3 cellular contexts compared by ENCODE assay signal in the genomic region with DNA sequence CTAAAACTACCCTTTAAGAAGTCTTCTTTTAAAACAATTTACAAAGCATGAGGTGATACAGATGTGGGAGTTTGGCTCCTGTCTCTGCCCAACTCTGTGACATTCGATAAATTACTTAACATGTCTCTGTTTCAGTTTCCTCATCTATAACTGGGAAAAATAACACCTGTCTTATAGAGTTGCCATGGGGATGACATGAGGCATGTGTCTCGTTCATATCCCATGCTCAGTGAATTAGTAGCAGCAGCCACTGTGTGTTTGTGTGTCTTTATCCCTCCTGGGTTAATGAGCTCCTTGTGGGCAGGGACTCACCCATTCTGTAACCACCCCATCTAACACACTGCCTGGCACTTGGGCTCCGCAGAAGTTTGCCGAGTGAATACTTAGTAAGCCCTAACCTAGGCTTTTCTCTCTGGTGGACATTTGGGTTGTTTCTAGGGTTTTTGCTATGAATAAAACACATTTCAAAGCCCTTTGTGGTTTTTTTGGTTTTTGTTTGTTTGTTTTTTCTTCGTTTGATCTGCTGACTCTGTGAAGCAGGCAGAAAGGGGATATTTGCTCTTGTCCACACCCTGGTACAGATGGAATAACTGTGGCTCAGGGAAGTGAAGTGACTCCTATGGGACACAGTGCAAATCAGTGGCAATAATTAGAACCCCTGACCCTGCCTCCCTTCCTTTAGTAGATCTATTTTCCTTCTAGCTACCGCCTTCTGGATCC.
TF ChIP-seq lines count a peak whose summit lies in the region.

No MANE protein-coding gene starts in this region.

TF ChIP-seq in HEK293, 187 proteins besides CTCF, POLR2A, EP300 and RAD21:
- TF ChIP-seq ZNF785 (tag by site-specific recombination; IDR thresholded peaks at IDR 0.05) (no peak), ZNF600 (tag by site-specific recombination; IDR thresholded peaks at IDR 0.05) (no peak), ZSCAN23 (tag by site-specific recombination; IDR thresholded peaks at IDR 0.05) (no peak), ZNF747 (tag by site-specific recombination; IDR thresholded peaks at IDR 0.05) (no peak), ZNF76 (tag by site-specific recombination; IDR thresholded peaks at IDR 0.05; ENCODE audit: borderline replicate concordance, low read depth) (no peak), ZNF354C (tag by site-specific recombination; IDR thresholded peaks at IDR 0.05; ENCODE audit: borderline replicate concordance, low read depth) (no peak), ZNF239 (tag by site-specific recombination; IDR thresholded peaks at IDR 0.05) (no peak), MEIS1 (CRISPR knock-in tag; IDR thresholded peaks at IDR 0.05; ENCODE audit: borderline replicate concordance) (no peak), ZNF133 (tag by site-specific recombination; IDR thresholded peaks at IDR 0.05) (no peak), OSR2 (tag by site-specific recombination; IDR thresholded peaks at IDR 0.05) (0 out of 2 replicates have a peak, but pooled peaks have one; percentile 20)
- TF ChIP-seq, protein P1, sequence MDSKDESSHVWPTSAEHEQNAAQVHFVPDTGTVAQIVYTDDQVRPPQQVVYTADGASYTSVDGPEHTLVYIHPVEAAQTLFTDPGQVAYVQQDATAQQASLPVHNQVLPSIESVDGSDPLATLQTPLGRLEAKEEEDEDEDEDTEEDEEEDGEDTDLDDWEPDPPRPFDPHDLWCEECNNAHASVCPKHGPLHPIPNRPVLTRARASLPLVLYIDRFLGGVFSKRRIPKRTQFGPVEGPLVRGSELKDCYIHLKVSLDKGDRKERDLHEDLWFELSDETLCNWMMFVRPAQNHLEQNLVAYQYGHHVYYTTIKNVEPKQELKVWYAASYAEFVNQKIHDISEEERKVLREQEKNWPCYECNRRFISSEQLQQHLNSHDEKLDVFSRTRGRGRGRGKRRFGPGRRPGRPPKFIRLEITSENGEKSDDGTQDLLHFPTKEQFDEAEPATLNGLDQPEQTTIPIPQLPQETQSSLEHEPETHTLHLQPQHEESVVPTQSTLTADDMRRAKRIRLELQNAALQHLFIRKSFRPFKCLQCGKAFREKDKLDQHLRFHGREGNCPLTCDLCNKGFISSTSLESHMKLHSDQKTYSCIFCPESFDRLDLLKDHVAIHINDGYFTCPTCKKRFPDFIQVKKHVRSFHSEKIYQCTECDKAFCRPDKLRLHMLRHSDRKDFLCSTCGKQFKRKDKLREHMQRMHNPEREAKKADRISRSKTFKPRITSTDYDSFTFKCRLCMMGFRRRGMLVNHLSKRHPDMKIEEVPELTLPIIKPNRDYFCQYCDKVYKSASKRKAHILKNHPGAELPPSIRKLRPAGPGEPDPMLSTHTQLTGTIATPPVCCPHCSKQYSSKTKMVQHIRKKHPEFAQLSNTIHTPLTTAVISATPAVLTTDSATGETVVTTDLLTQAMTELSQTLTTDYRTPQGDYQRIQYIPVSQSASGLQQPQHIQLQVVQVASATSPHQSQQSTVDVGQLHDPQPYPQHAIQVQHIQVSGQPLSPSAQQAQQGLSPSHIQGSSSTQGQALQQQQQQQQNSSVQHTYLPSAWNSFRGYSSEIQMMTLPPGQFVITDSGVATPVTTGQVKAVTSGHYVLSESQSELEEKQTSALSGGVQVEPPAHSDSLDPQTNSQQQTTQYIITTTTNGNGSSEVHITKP (tag by site-specific recombination; IDR thresholded peaks at IDR 0.05): 0 out of 2 replicates have a peak, but pooled peaks have one; percentile 10
TF ChIP-seq in HEK293: peak in this region for 2.

TF ChIP-seq in neural cell, 6 proteins besides CTCF, POLR2A, EP300 and RAD21:
- TF ChIP-seq EZH2 (IDR thresholded peaks at IDR 0.05; ENCODE audit: borderline replicate concordance, insufficient read depth, low read length, poor library complexity, severe bottlenecking) (no peak), SMC3 (conservative IDR thresholded peaks at IDR 0.05; ENCODE audit: poor library complexity) (no peak), MXI1 (conservative IDR thresholded peaks at IDR 0.05; ENCODE audit: poor library complexity, severe bottlenecking) (no peak), TAF1 (IDR thresholded peaks at IDR 0.05; ENCODE audit: low read depth) (no peak), POLR2AphosphoS5 (IDR thresholded peaks at IDR 0.05) (no peak)
- TF ChIP-seq, protein P2, sequence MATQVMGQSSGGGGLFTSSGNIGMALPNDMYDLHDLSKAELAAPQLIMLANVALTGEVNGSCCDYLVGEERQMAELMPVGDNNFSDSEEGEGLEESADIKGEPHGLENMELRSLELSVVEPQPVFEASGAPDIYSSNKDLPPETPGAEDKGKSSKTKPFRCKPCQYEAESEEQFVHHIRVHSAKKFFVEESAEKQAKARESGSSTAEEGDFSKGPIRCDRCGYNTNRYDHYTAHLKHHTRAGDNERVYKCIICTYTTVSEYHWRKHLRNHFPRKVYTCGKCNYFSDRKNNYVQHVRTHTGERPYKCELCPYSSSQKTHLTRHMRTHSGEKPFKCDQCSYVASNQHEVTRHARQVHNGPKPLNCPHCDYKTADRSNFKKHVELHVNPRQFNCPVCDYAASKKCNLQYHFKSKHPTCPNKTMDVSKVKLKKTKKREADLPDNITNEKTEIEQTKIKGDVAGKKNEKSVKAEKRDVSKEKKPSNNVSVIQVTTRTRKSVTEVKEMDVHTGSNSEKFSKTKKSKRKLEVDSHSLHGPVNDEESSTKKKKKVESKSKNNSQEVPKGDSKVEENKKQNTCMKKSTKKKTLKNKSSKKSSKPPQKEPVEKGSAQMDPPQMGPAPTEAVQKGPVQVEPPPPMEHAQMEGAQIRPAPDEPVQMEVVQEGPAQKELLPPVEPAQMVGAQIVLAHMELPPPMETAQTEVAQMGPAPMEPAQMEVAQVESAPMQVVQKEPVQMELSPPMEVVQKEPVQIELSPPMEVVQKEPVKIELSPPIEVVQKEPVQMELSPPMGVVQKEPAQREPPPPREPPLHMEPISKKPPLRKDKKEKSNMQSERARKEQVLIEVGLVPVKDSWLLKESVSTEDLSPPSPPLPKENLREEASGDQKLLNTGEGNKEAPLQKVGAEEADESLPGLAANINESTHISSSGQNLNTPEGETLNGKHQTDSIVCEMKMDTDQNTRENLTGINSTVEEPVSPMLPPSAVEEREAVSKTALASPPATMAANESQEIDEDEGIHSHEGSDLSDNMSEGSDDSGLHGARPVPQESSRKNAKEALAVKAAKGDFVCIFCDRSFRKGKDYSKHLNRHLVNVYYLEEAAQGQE (IDR thresholded peaks at IDR 0.05; ENCODE audit: borderline replicate concordance): no peak

TF ChIP-seq in WTC11, 78 proteins besides CTCF, POLR2A, EP300 and RAD21:
- TF ChIP-seq, protein P3, sequence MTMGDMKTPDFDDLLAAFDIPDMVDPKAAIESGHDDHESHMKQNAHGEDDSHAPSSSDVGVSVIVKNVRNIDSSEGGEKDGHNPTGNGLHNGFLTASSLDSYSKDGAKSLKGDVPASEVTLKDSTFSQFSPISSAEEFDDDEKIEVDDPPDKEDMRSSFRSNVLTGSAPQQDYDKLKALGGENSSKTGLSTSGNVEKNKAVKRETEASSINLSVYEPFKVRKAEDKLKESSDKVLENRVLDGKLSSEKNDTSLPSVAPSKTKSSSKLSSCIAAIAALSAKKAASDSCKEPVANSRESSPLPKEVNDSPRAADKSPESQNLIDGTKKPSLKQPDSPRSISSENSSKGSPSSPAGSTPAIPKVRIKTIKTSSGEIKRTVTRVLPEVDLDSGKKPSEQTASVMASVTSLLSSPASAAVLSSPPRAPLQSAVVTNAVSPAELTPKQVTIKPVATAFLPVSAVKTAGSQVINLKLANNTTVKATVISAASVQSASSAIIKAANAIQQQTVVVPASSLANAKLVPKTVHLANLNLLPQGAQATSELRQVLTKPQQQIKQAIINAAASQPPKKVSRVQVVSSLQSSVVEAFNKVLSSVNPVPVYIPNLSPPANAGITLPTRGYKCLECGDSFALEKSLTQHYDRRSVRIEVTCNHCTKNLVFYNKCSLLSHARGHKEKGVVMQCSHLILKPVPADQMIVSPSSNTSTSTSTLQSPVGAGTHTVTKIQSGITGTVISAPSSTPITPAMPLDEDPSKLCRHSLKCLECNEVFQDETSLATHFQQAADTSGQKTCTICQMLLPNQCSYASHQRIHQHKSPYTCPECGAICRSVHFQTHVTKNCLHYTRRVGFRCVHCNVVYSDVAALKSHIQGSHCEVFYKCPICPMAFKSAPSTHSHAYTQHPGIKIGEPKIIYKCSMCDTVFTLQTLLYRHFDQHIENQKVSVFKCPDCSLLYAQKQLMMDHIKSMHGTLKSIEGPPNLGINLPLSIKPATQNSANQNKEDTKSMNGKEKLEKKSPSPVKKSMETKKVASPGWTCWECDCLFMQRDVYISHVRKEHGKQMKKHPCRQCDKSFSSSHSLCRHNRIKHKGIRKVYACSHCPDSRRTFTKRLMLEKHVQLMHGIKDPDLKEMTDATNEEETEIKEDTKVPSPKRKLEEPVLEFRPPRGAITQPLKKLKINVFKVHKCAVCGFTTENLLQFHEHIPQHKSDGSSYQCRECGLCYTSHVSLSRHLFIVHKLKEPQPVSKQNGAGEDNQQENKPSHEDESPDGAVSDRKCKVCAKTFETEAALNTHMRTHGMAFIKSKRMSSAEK (CRISPR knock-in tag; IDR thresholded peaks at IDR 0.05; ENCODE audit: borderline replicate concordance): no peak
- TF ChIP-seq, protein P4, sequence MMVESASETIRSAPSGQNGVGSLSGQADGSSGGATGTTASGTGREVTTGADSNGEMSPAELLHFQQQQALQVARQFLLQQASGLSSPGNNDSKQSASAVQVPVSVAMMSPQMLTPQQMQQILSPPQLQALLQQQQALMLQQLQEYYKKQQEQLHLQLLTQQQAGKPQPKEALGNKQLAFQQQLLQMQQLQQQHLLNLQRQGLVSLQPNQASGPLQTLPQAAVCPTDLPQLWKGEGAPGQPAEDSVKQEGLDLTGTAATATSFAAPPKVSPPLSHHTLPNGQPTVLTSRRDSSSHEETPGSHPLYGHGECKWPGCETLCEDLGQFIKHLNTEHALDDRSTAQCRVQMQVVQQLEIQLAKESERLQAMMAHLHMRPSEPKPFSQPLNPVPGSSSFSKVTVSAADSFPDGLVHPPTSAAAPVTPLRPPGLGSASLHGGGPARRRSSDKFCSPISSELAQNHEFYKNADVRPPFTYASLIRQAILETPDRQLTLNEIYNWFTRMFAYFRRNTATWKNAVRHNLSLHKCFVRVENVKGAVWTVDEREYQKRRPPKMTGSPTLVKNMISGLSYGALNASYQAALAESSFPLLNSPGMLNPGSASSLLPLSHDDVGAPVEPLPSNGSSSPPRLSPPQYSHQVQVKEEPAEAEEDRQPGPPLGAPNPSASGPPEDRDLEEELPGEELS (CRISPR knock-in tag; IDR thresholded peaks at IDR 0.05): no peak
- no peak for TF ChIP-seq JUN (CRISPR knock-in tag; IDR thresholded peaks at IDR 0.05)
- TF ChIP-seq ETV6 (CRISPR knock-in tag; IDR thresholded peaks at IDR 0.05): no peak
- TF ChIP-seq, protein P5, sequence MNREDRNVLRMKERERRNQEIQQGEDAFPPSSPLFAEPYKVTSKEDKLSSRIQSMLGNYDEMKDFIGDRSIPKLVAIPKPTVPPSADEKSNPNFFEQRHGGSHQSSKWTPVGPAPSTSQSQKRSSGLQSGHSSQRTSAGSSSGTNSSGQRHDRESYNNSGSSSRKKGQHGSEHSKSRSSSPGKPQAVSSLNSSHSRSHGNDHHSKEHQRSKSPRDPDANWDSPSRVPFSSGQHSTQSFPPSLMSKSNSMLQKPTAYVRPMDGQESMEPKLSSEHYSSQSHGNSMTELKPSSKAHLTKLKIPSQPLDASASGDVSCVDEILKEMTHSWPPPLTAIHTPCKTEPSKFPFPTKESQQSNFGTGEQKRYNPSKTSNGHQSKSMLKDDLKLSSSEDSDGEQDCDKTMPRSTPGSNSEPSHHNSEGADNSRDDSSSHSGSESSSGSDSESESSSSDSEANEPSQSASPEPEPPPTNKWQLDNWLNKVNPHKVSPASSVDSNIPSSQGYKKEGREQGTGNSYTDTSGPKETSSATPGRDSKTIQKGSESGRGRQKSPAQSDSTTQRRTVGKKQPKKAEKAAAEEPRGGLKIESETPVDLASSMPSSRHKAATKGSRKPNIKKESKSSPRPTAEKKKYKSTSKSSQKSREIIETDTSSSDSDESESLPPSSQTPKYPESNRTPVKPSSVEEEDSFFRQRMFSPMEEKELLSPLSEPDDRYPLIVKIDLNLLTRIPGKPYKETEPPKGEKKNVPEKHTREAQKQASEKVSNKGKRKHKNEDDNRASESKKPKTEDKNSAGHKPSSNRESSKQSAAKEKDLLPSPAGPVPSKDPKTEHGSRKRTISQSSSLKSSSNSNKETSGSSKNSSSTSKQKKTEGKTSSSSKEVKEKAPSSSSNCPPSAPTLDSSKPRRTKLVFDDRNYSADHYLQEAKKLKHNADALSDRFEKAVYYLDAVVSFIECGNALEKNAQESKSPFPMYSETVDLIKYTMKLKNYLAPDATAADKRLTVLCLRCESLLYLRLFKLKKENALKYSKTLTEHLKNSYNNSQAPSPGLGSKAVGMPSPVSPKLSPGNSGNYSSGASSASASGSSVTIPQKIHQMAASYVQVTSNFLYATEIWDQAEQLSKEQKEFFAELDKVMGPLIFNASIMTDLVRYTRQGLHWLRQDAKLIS (CRISPR knock-in tag; IDR thresholded peaks at IDR 0.05; ENCODE audit: borderline replicate concordance): no peak
- TF ChIP-seq OVOL2 (CRISPR knock-in tag; IDR thresholded peaks at IDR 0.05; ENCODE audit: borderline replicate concordance): no peak
